In genomic region chr10:95493862-95494261, GRCh38 we compare ENCODE assay signal across 17 cellular contexts.
"Had no signal": no experiment of that assay in that cellular context is flagged by ENCODE, and none has a peak within 500 bp of the region (broad histone marks: within the 10 kb centered on the region; RNA-seq: fewer than 3 reads in every experiment).

No MANE protein-coding gene starts in this region.

- H3K27ac ChIP-seq: brain microvascular endothelial cell, suprapubic skin, upper lobe of right lung had no signal

- ATAC-seq: activated CD8-positive, alpha-beta T cell treated with anti-CD3 and anti-CD28 coated beads for 36 hours; activated naive CD4-positive, alpha-beta T cell treated with anti-CD3 and anti-CD28 coated beads, Interleukin-2, amount 50 U/mL, for 72 hours; activated T-cell treated with anti-CD3 and anti-CD28 coated beads, Interleukin-2, amount 50 U/mL, for 72 hours had no signal

- H3K9me3 ChIP-seq: suprapubic skin, upper lobe of right lung had no signal

- H3K27me3 ChIP-seq: brain microvascular endothelial cell, suprapubic skin, upper lobe of right lung had no signal

- DNase-seq: activated B cell treated with CpG ODN at 0.5 μM for 24 hours; activated CD4-positive, alpha-beta T cell treated with anti-CD3 and anti-CD28 coated beads for 48 hours; activated CD8-positive, alpha-beta T cell treated with anti-CD3 and anti-CD28 coated beads for 36 hours; activated gamma-delta T cell; activated T-cell treated with anti-CD3 and anti-CD28 coated beads, Interleukin-2, amount 50 U/mL, for 72 hours; amniotic stem cell; glutamatergic neuron; immature natural killer cell; midbrain; stimulated activated CD4-positive, alpha-beta T cell treated with anti-CD3 and anti-CD28 coated beads, Interleukin-15, amount 100 ng/mL, for 24 hours; stimulated activated CD4-positive, alpha-beta T cell treated with anti-CD3 and anti-CD28 coated beads, Interleukin-4, amount 100 ng/mL, for 1 hour; stimulated activated naive CD4-positive, alpha-beta T cell; upper lobe of right lung had no signal

- H3K4me3 ChIP-seq: lung, suprapubic skin, upper lobe of right lung had no signal

- H3K36me3 ChIP-seq: brain microvascular endothelial cell, suprapubic skin, upper lobe of right lung had no signal

- H3K4me1 ChIP-seq: upper lobe of right lung had no signal
